Comparison of ENCODE assay signal across 24 cellular contexts in the genomic region with DNA sequence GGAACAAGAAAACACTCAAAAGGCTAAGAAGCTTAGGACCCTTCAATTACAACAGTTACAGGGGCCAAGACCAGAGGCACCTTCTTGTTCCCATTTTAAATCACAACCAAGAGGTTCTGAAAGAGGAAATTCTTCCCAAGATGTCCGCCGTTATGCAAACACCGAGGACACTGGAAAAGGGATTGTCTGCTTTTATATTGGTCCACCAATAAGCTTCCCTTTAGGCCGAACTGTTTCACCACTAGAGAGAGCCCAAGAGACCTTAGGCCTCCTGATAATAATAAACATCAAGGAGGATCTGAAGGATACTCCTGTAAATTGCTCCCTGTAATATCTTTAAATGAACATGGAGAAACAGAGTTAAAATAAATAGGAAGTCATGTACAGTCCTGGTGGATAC.
A peak's percentile ranks its signal among the peaks of the same experiment; 100 is the strongest.
DNase-seq lines count a peak whose midpoint lies in the region; ATAC-seq and TF ChIP-seq lines count a peak whose summit lies in the region.
"Had no signal": no experiment of that assay in that cellular context is flagged by ENCODE, and none has a peak within 500 bp of the region (broad histone marks: within the 10 kb centered on the region; RNA-seq: fewer than 3 reads in every experiment).

No MANE protein-coding gene starts in this region.

- no peak overlapping the region for H3K4me2 ChIP-seq in neuronal stem cell (ENCODE audit: insufficient read depth, low read length, poor library complexity, severe bottlenecking)
- H3K4me2 ChIP-seq: PC-9 had no signal

- no peaks in the 10 kb centered on the region for H3K9me3 Mint-ChIP-seq in MCF 10A (ENCODE audit: unreplicated experiment)
- H3K9me3 Mint-ChIP-seq: activated T-cell treated with anti-CD3 and anti-CD28 coated beads, Interleukin-2, amount 50 U/mL, for 24 hours; CD4-positive, alpha-beta T cell; stimulated activated naive B cell treated with anti-CD40 and anti-IgM and Interleukin-4, amounts not matched to agents 10 μg/mL and 1 μg/mL and 100 μg/mL, for 72 hours had no signal

- no peak overlapping the region for H3K14ac ChIP-seq in neuronal stem cell (ENCODE audit: low read length)

- no peak overlapping the region for H3K4ac ChIP-seq in neuronal stem cell (ENCODE audit: low read length)

- POLR2A ChIA-PET in MCF 10A (lab: Yijun Ruan, JAX) = interaction anchor here (0.6 kb wide), 1 partner anchor 84 kb away, joined by 3 read pairs; no protein-coding TSS in a partner anchor

- intact Hi-C loops in MCF 10A (cut with micrococcal nuclease) = no loop called here
- intact Hi-C loops in breast epithelium (cut with DNase I; ENCODE audit: low total_unique reads) = no loop called here

- no peak overlapping the region for H3K27ac ChIP-seq in breast epithelium
- H3K27ac ChIP-seq in RWPE2 (ENCODE audit: poor library complexity, severe bottlenecking) = no peak overlapping the region
- no peak overlapping the region for H3K27ac ChIP-seq in neuronal stem cell (replicated peaks; ENCODE audit: low read length)
- H3K27ac ChIP-seq: cardiac muscle cell, PC-9, psoas muscle, skin epidermis, thoracic aorta had no signal

- no peaks in the 10 kb centered on the region for H3K36me3 Mint-ChIP-seq in MCF 10A (ENCODE audit: insufficient read depth, unreplicated experiment)
- H3K36me3 Mint-ChIP-seq: stimulated activated naive B cell treated with anti-CD40 and anti-IgM and Interleukin-4, amounts not matched to agents 10 μg/mL and 1 μg/mL and 100 μg/mL, for 72 hours had no signal

- no peak overlapping the region for H2AK5ac ChIP-seq in neuronal stem cell (ENCODE audit: low read depth, low read length)

- TF ChIP-seq POLR2A in breast epithelium (IDR thresholded peaks at IDR 0.05) = no peak

- H3K18ac ChIP-seq in neuronal stem cell (ENCODE audit: low read length) = no peak overlapping the region

- H3K4me1 ChIP-seq in breast epithelium (no peaks in the 10 kb centered on the region), RWPE2 (ENCODE audit: insufficient read depth, poor library complexity, severe bottlenecking) (no peaks in the 10 kb centered on the region), neuronal stem cell (ENCODE audit: control insufficient read depth in 2 of 2, insufficient read depth in 1 of 2, low read depth in 1 of 2, low read length in 2 of 2) (no peaks in the 10 kb centered on the region)
- H3K4me1 ChIP-seq: psoas muscle had no signal

- H4K8ac ChIP-seq in neuronal stem cell (ENCODE audit: low read depth, low read length) = no peak overlapping the region

- H3K4me3 Mint-ChIP-seq in MCF 10A (ENCODE audit: unreplicated experiment) = no peak overlapping the region
- H3K4me3 Mint-ChIP-seq: activated T-cell treated with anti-CD3 and anti-CD28 coated beads, Interleukin-2, amount 50 U/mL, for 24 hours; CD4-positive, alpha-beta T cell; stimulated activated naive B cell treated with anti-CD40 and anti-IgM and Interleukin-4, amounts not matched to agents 10 μg/mL and 1 μg/mL and 100 μg/mL, for 72 hours had no signal

- H2BK15ac ChIP-seq in neuronal stem cell (ENCODE audit: low read length) = no peak overlapping the region

- H3K23ac ChIP-seq in neuronal stem cell (ENCODE audit: low read depth, low read length, poor library complexity) = no peak overlapping the region

- no peak overlapping the region for H2BK12ac ChIP-seq in neuronal stem cell (ENCODE audit: low read length)

- CTCF ChIA-PET in MCF 10A (lab: Yijun Ruan, JAX) = interaction anchor here (0.5 kb wide), 1 partner anchor 157 kb away, joined by 3 read pairs; no protein-coding TSS in a partner anchor

- no peak overlapping the region for H3K4me3 ChIP-seq in breast epithelium
- H3K4me3 ChIP-seq in RWPE2 (ENCODE audit: severe bottlenecking) = no peak overlapping the region
- no peak overlapping the region for H3K4me3 ChIP-seq in neuronal stem cell (ENCODE audit: low read length in 2 of 2)
- H3K4me3 ChIP-seq: cardiac muscle cell, MG63, PC-9, psoas muscle, skin epidermis, thoracic aorta had no signal

- H3K79me1 ChIP-seq in neuronal stem cell (ENCODE audit: low read depth, low read length) = no peaks in the 10 kb centered on the region

- TF ChIP-seq CTCF in MCF 10A (IDR thresholded peaks at IDR 0.05; ENCODE audit: unreplicated experiment) (no peak), breast epithelium (IDR thresholded peaks at IDR 0.05) (no peak), RWPE2 (IDR thresholded peaks at IDR 0.05; ENCODE audit: poor library complexity, severe bottlenecking) (peak; percentile 6)

- DNase-seq in MCF 10A (ENCODE audit: unreplicated experiment) = peak; percentile 2
- no peak for DNase-seq in breast epithelium (ENCODE audit: low spot score in 2 of 2)
- DNase-seq in LHCN-M2 (ENCODE audit: low read depth) = peak; percentile 29
- DNase-seq in RWPE2 (ENCODE audit: low spot score) = no peak
- no peak for DNase-seq in neuronal stem cell (ENCODE audit: low spot score)
- no peak for DNase-seq in activated effector memory CD4-positive, alpha-beta T cell treated with Interleukin-2 at 50 U/mL for 16 hours
- DNase-seq in NK-92 treated with Interleukin-12 subunit alpha and Interleukin-12 subunit beta, amount 100 ng/mL, for 24 hours (lab: John Stamatoyannopoulos, UW) = no peak
- DNase-seq in HuH-7 (ENCODE audit: low spot score) = no peak
- DNase-seq: activated CD4-positive, CD25-positive, alpha-beta regulatory T cell treated with anti-CD3 and anti-CD28 coated beads, Interleukin-2, amount 50 U/mL, for 72 hours; activated naive CD4-positive, alpha-beta T cell treated with Interleukin-2 at 50 U/mL for 16 hours; activated T-cell treated with anti-CD3 and anti-CD28 coated beads, Interleukin-2, amount 50 U/mL, for 24 hours; CD4-positive, alpha-beta T cell; cortex of kidney; kidney glomerular epithelial cell; MG63; NCI-H146; PC-9; psoas muscle; stimulated activated CD4-positive, alpha-beta T cell treated with anti-CD3 and anti-CD28 coated beads, Interleukin-2, amount 100 ng/mL, for 24 hours; stimulated activated naive B cell treated with anti-CD40 and anti-IgM and Interleukin-4, amounts not matched to agents 10 μg/mL and 1 μg/mL and 100 μg/mL, for 72 hours; T1000 had no signal

- no peak overlapping the region for H2BK5ac ChIP-seq in neuronal stem cell (ENCODE audit: low read length)

- ATAC-seq in RWPE2 (ENCODE audit: low read depth) = no peak
- ATAC-seq: psoas muscle; stimulated activated naive B cell treated with anti-CD40 and anti-IgM and Interleukin-4, amounts not matched to agents 10 μg/mL and 1 μg/mL and 100 μg/mL, for 72 hours had no signal

- no peak overlapping the region for H4K91ac ChIP-seq in neuronal stem cell (ENCODE audit: low read depth, low read length, poor library complexity)

- BruUV-seq in MCF 10A (replicated peaks; lab: Mats Ljungman, UMichigan) = no TSS peak

- H3K36me3 ChIP-seq in breast epithelium (no peaks in the 10 kb centered on the region), RWPE2 (ENCODE audit: low read depth) (no peaks in the 10 kb centered on the region), neuronal stem cell (replicated peaks in 1 of 2; ENCODE audit: control insufficient read depth in 2 of 2, insufficient read depth in 2 of 2, low read length in 2 of 2) (no peaks in the 10 kb centered on the region)
- H3K36me3 ChIP-seq: cardiac muscle cell, MG63, thoracic aorta had no signal

- no peaks in the 10 kb centered on the region for H3K4me1 Mint-ChIP-seq in MCF 10A (ENCODE audit: insufficient read depth, unreplicated experiment)
- H3K4me1 Mint-ChIP-seq: stimulated activated naive B cell treated with anti-CD40 and anti-IgM and Interleukin-4, amounts not matched to agents 10 μg/mL and 1 μg/mL and 100 μg/mL, for 72 hours had no signal

- H3K9ac ChIP-seq in neuronal stem cell (ENCODE audit: low read depth, low read length, poor library complexity) = no peak overlapping the region

- no peak overlapping the region for H3K27ac Mint-ChIP-seq in MCF 10A (ENCODE audit: low read depth, unreplicated experiment)
- H3K27ac Mint-ChIP-seq: activated T-cell treated with anti-CD3 and anti-CD28 coated beads, Interleukin-2, amount 50 U/mL, for 24 hours; CD4-positive, alpha-beta T cell; stimulated activated naive B cell treated with anti-CD40 and anti-IgM and Interleukin-4, amounts not matched to agents 10 μg/mL and 1 μg/mL and 100 μg/mL, for 72 hours had no signal

- H2AFZ ChIP-seq in neuronal stem cell (ENCODE audit: low read length) = peak overlapping the region; percentile 72
- H2AFZ ChIP-seq: PC-9 had no signal

- no peaks in the 10 kb centered on the region for H3K27me3 ChIP-seq in breast epithelium
- no peaks in the 10 kb centered on the region for H3K27me3 ChIP-seq in RWPE2 (ENCODE audit: insufficient read depth, poor library complexity, severe bottlenecking)
- no peaks in the 10 kb centered on the region for H3K27me3 ChIP-seq in neuronal stem cell (ENCODE audit: control insufficient read depth in 3 of 3, insufficient read depth in 3 of 3, low read depth in 1 of 3, low read length in 3 of 3)
- H3K27me3 ChIP-seq: cardiac muscle cell, MG63 had no signal

- WGBS in neuronal stem cell (ENCODE audit: extremely low coverage in 2 of 2, insufficient read length in 2 of 2, insufficient replicate concordance in 1 of 2), 2 donors = no CpG with 5 or more reads among the region's 4 CpGs

- H3K9me3 ChIP-seq in breast epithelium (no peaks in the 10 kb centered on the region), RWPE2 (ENCODE audit: severe bottlenecking) (no peaks in the 10 kb centered on the region), neuronal stem cell (replicated peaks in 1 of 2; ENCODE audit: control insufficient read depth in 2 of 2, insufficient read depth in 1 of 2, low read depth in 1 of 2, low read length in 2 of 2) (no peaks in the 10 kb centered on the region)
- H3K9me3 ChIP-seq: MG63, thoracic aorta had no signal

- no peaks in the 10 kb centered on the region for H3K27me3 Mint-ChIP-seq in MCF 10A (ENCODE audit: insufficient read depth, unreplicated experiment)
- H3K27me3 Mint-ChIP-seq: CD4-positive, alpha-beta T cell had no signal

- H2BK120ac ChIP-seq in neuronal stem cell (ENCODE audit: low read depth, low read length) = no peak overlapping the region

Comparison
In these comparisons a context has a peak if more than half of its experiments do, and no peak if none do; other contexts are left out.
1. DNase-seq: peak in MCF 10A (single experiment) and LHCN-M2 (single experiment); none in breast epithelium (0 of 2), RWPE2 (single experiment), neuronal stem cell (single experiment), activated effector memory CD4-positive, alpha-beta T cell treated with Interleukin-2 at 50 U/mL for 16 hours (single experiment), NK-92 treated with Interleukin-12 subunit alpha and Interleukin-12 subunit beta, amount 100 ng/mL, for 24 hours (single experiment) and HuH-7 (single experiment).